1 cellular context compared by ENCODE assay signal in the genomic region with DNA sequence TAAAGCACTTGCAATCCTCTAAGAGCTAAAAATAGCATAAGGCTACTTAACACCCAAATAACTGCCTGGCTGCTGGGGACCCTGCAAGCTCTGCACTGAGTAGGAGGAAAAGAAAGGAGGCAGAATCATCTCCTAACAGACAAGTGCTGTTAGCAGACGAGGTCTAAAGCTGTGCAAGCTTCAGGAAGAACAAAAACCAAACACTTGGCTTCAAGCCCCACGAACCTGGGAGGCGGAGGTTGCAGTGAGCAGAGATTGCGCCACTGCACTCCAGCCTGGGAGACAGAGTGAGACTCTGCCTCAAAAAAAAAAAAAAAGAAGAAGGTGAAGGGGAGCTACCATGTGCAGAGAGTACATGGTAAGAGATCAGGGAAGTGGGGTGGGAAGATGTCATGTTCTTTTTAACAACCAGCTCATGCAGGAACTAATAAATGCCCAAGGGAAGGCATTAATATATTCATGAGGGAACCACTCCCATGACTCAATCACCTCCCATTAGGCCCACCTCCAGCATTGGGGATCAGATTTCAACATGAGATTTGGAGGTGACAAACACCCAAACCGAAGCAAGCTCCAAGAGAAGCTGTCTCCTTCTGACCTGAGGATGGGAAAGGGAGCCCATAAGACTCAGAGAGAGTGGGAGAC.
TF ChIP-seq lines count a peak whose summit lies in the region.

No MANE protein-coding gene starts in this region.

TF ChIP-seq in K562, 482 proteins besides CTCF, POLR2A, EP300 and RAD21 (continued from another document):
- TF ChIP-seq, protein P1, sequence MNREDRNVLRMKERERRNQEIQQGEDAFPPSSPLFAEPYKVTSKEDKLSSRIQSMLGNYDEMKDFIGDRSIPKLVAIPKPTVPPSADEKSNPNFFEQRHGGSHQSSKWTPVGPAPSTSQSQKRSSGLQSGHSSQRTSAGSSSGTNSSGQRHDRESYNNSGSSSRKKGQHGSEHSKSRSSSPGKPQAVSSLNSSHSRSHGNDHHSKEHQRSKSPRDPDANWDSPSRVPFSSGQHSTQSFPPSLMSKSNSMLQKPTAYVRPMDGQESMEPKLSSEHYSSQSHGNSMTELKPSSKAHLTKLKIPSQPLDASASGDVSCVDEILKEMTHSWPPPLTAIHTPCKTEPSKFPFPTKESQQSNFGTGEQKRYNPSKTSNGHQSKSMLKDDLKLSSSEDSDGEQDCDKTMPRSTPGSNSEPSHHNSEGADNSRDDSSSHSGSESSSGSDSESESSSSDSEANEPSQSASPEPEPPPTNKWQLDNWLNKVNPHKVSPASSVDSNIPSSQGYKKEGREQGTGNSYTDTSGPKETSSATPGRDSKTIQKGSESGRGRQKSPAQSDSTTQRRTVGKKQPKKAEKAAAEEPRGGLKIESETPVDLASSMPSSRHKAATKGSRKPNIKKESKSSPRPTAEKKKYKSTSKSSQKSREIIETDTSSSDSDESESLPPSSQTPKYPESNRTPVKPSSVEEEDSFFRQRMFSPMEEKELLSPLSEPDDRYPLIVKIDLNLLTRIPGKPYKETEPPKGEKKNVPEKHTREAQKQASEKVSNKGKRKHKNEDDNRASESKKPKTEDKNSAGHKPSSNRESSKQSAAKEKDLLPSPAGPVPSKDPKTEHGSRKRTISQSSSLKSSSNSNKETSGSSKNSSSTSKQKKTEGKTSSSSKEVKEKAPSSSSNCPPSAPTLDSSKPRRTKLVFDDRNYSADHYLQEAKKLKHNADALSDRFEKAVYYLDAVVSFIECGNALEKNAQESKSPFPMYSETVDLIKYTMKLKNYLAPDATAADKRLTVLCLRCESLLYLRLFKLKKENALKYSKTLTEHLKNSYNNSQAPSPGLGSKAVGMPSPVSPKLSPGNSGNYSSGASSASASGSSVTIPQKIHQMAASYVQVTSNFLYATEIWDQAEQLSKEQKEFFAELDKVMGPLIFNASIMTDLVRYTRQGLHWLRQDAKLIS (CRISPR knock-in tag; IDR thresholded peaks at IDR 0.05), result no peak
- no peak for TF ChIP-seq TAF7 (tag; IDR thresholded peaks at IDR 0.05)
- TF ChIP-seq ZNF197 (CRISPR knock-in tag; IDR thresholded peaks at IDR 0.05; ENCODE audit: low read depth), result no peak
- TF ChIP-seq, protein P2, sequence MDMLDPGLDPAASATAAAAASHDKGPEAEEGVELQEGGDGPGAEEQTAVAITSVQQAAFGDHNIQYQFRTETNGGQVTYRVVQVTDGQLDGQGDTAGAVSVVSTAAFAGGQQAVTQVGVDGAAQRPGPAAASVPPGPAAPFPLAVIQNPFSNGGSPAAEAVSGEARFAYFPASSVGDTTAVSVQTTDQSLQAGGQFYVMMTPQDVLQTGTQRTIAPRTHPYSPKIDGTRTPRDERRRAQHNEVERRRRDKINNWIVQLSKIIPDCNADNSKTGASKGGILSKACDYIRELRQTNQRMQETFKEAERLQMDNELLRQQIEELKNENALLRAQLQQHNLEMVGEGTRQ (CRISPR knock-in tag; IDR thresholded peaks at IDR 0.05), result no peak
- TF ChIP-seq ZNF384 (IDR thresholded peaks at IDR 0.05; ENCODE audit: low read depth, low read length), result peak; percentile 57; the same call in 1 of the 2 replicates
- peak; percentile 36; the same call in 1 of the 2 replicates for TF ChIP-seq FOXJ2 (tag; IDR thresholded peaks at IDR 0.05)
- no peak for TF ChIP-seq CEBPG (CRISPR knock-in tag; IDR thresholded peaks at IDR 0.05)
- peak in 1 of 2 experiments; percentile 40; a peak in 1 of 4 replicates for TF ChIP-seq CEBPG (tag; conservative IDR thresholded peaks at IDR 0.05 in 1 of 2, IDR thresholded peaks at IDR 0.05 in 1 of 2)
- TF ChIP-seq CEBPB (tag; IDR thresholded peaks at IDR 0.05), result peak; percentile 50; the same call in 1 of the 2 replicates
